In the genomic region with DNA sequence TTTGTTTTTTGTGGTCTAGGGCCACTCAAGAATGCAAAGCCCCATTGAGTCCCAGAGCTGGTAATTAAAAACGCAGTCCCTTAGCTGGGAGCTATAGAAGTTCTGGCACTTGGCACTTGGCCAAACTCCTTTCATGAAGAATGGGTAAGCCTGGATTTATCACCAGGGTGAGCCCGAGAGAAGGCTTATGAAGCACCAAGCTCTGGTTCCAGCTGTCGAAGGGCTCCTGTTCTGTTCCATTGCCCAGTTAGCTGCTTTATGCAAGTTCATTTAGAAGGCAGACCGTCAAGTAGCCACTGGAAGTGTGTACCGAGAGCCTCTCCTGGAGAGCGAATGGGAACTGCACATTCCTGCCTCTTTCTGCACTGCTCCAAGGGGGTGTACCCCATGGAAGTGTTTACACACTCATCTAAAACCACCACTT, we compare ENCODE assay signal across 1 cellular context.
A peak's percentile ranks its signal among the peaks of the same experiment; 100 is the strongest.
TF ChIP-seq lines count a peak whose summit lies in the region.

No MANE protein-coding gene starts in this region.

TF ChIP-seq in K562, 482 proteins besides CTCF, POLR2A, EP300 and RAD21 (continued from another document):
- TF ChIP-seq DNMT1 (IDR thresholded peaks at IDR 0.05) = no peak
- TF ChIP-seq ZNF140 (CRISPR knock-in tag; IDR thresholded peaks at IDR 0.05) = no peak
- TF ChIP-seq NFIX (CRISPR knock-in tag; IDR thresholded peaks at IDR 0.05; ENCODE audit: low read depth) = peak; percentile 50; the same call in 1 of the 2 replicates
- no peak for TF ChIP-seq SIN3A (IDR thresholded peaks at IDR 0.05; ENCODE audit: borderline replicate concordance in 2 of 2, control insufficient read depth in 1 of 2, low read depth in 2 of 2, low read length in 2 of 2)
